27 cellular contexts compared by ENCODE assay signal in the genomic region with DNA sequence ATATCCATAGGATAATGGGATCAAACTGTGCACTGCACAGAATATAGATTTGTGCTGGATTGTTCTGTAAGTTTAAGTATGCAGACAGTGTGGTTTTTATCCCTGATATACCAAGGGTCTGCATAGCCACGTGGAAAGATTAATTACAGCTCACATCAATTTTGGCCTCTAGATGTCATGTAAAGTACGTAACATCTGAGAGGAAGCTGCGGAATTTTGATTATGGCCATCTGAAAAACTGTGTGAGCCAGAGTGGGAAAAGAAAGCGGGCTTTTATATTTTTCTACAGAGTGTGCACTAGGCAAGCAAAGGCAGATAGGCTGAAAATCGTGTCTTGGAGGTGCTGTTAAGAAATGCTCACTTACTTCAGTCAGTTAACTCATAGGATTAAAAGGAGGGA.
A peak's percentile ranks its signal among the peaks of the same experiment; 100 is the strongest.
DNase-seq lines count a peak whose midpoint lies in the region; ATAC-seq and TF ChIP-seq lines count a peak whose summit lies in the region.
"Had no signal": no experiment of that assay in that cellular context is flagged by ENCODE, and none has a peak within 500 bp of the region (broad histone marks: within the 10 kb centered on the region; RNA-seq: fewer than 3 reads in every experiment).

No MANE protein-coding gene starts in this region.

- TF ChIP-seq CTCF in fibroblast of pulmonary artery (IDR thresholded peaks at IDR 0.05; ENCODE audit: low read length, missing control alignments) (peak; percentile 11), BE2C (IDR thresholded peaks at IDR 0.05; ENCODE audit: low read depth, low read length) (no peak), gastrocnemius medialis (IDR thresholded peaks at IDR 0.05 in 4 of 5, conservative IDR thresholded peaks at IDR 0.05 in 1 of 5) (no peak)

- TF ChIP-seq POLR2A in gastrocnemius medialis (IDR thresholded peaks at IDR 0.05): no peak

- intact Hi-C loops in gastrocnemius medialis (cut with DNase I; ENCODE audit: low total_unique reads): no loop called here

- ATAC-seq in SK-N-SH treated with all-trans-retinoic acid at 6 μM for 48 hours (0 out of 3 replicates have a peak, but pooled peaks have one; percentile 19), GM19397 (IDR thresholded peaks at IDR 0.05; ENCODE audit: unreplicated experiment) (no peak), gastrocnemius medialis (no peak)
- ATAC-seq: activated T-helper 17 cell treated with anti-CD3 and anti-CD28 coated beads, Interleukin-2, amount 50 U/mL, for 72 hours; body of pancreas; K562; lower lobe of right lung had no signal

- DNase-seq in NCI-H82 (lab: John Stamatoyannopoulos, UW) (peak; percentile 8), NCI-H82 treated with DMSO at 0.1 percent for 48 hours (lab: John Stamatoyannopoulos, UW; ENCODE audit: unreplicated experiment) (no peak), fibroblast of pulmonary artery (ENCODE audit: low read depth) (peak; percentile 21), BE2C (no peak), gastrocnemius medialis (no peak), kidney glomerular epithelial cell (lab: John Stamatoyannopoulos, UW) (no peak)
- DNase-seq: 8988T; activated CD4-positive, alpha-beta memory T cell treated with anti-CD3 and anti-CD28 coated beads for 36 hours; activated CD4-positive, CD25-positive, alpha-beta regulatory T cell; activated CD8-positive, alpha-beta memory T cell treated with anti-CD3 and anti-CD28 coated beads, Interleukin-2, amount 50 U/mL, for 48 hours; activated naive CD8-positive, alpha-beta T cell treated with anti-CD3 and anti-CD28 coated beads, Interleukin-2, amount 10 ng/mL, durations not matched to agents 7 days and 5 days; AML-193; body of pancreas; DMS153; effector CD8-positive, alpha-beta T cell; erythroblast; islet precursor cell; lower lobe of right lung; NCI-H1436; NCI-H2107; RPMI8226; T1000; transverse colon had no signal

- H3K36me3 ChIP-seq in BE2C: no peaks in the 10 kb centered on the region
- H3K36me3 ChIP-seq in gastrocnemius medialis: no peaks in the 10 kb centered on the region
- H3K36me3 ChIP-seq: lower lobe of right lung, transverse colon had no signal

- in situ Hi-C loops in gastrocnemius medialis (cut with MboI; ENCODE audit: low sequenced_read_pairs in 4 of 4): no loop called here

- no peak overlapping the region for H3K27ac ChIP-seq in gastrocnemius medialis
- H3K27ac ChIP-seq: body of pancreas, lower lobe of right lung, transverse colon had no signal

- no peak overlapping the region for H3K4me3 ChIP-seq in fibroblast of pulmonary artery (replicated peaks; ENCODE audit: low read depth, low read length)
- H3K4me3 ChIP-seq in BE2C (ENCODE audit: low read depth, low read length): no peak overlapping the region
- H3K4me3 ChIP-seq in gastrocnemius medialis: no peak overlapping the region
- H3K4me3 ChIP-seq: body of pancreas, K562, lower lobe of right lung, transverse colon had no signal

- H3K27me3 ChIP-seq in BE2C: no peaks in the 10 kb centered on the region
- H3K27me3 ChIP-seq in gastrocnemius medialis: no peaks in the 10 kb centered on the region
- H3K27me3 ChIP-seq: body of pancreas, transverse colon had no signal

- peaks cover 3% of the 10 kb centered on the region; the same call in 1 of the 2 replicates for H3K4me1 ChIP-seq in BE2C
- no peaks in the 10 kb centered on the region for H3K4me1 ChIP-seq in gastrocnemius medialis
- H3K4me1 ChIP-seq: body of pancreas, lower lobe of right lung, transverse colon had no signal

- H3K9me3 ChIP-seq in BE2C (no peaks in the 10 kb centered on the region), gastrocnemius medialis (no peaks in the 10 kb centered on the region)
- H3K9me3 ChIP-seq: body of pancreas, lower lobe of right lung, transverse colon had no signal

TF ChIP-seq in SK-N-SH treated with all-trans-retinoic acid at 6 μM for 48 hours, 23 proteins besides CTCF, POLR2A, EP300 and RAD21 (continues in another document):
- no peak for TF ChIP-seq ZNF70 (CRISPR knock-in tag; IDR thresholded peaks at IDR 0.05)
- TF ChIP-seq, protein P1, sequence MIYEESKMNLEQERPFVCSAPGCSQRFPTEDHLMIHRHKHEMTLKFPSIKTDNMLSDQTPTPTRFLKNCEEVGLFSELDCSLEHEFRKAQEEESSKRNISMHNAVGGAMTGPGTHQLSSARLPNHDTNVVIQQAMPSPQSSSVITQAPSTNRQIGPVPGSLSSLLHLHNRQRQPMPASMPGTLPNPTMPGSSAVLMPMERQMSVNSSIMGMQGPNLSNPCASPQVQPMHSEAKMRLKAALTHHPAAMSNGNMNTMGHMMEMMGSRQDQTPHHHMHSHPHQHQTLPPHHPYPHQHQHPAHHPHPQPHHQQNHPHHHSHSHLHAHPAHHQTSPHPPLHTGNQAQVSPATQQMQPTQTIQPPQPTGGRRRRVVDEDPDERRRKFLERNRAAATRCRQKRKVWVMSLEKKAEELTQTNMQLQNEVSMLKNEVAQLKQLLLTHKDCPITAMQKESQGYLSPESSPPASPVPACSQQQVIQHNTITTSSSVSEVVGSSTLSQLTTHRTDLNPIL (CRISPR knock-in tag; IDR thresholded peaks at IDR 0.05; ENCODE audit: low read depth): no peak
- no peak for TF ChIP-seq ZNF8 (CRISPR knock-in tag; IDR thresholded peaks at IDR 0.05)
- TF ChIP-seq ZNF565 (CRISPR knock-in tag; conservative IDR thresholded peaks at IDR 0.05; ENCODE audit: low read depth): no peak
- TF ChIP-seq CSRNP3 (CRISPR knock-in tag; IDR thresholded peaks at IDR 0.05): no peak
- TF ChIP-seq ZFP3 (CRISPR knock-in tag; IDR thresholded peaks at IDR 0.05): no peak
- TF ChIP-seq ESRRG (CRISPR knock-in tag; IDR thresholded peaks at IDR 0.05): no peak
- no peak for TF ChIP-seq SNAI2 (CRISPR knock-in tag; IDR thresholded peaks at IDR 0.05)
- TF ChIP-seq, protein P2, sequence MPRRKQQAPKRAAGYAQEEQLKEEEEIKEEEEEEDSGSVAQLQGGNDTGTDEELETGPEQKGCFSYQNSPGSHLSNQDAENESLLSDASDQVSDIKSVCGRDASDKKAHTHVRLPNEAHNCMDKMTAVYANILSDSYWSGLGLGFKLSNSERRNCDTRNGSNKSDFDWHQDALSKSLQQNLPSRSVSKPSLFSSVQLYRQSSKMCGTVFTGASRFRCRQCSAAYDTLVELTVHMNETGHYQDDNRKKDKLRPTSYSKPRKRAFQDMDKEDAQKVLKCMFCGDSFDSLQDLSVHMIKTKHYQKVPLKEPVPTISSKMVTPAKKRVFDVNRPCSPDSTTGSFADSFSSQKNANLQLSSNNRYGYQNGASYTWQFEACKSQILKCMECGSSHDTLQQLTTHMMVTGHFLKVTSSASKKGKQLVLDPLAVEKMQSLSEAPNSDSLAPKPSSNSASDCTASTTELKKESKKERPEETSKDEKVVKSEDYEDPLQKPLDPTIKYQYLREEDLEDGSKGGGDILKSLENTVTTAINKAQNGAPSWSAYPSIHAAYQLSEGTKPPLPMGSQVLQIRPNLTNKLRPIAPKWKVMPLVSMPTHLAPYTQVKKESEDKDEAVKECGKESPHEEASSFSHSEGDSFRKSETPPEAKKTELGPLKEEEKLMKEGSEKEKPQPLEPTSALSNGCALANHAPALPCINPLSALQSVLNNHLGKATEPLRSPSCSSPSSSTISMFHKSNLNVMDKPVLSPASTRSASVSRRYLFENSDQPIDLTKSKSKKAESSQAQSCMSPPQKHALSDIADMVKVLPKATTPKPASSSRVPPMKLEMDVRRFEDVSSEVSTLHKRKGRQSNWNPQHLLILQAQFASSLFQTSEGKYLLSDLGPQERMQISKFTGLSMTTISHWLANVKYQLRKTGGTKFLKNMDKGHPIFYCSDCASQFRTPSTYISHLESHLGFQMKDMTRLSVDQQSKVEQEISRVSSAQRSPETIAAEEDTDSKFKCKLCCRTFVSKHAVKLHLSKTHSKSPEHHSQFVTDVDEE (CRISPR knock-in tag; IDR thresholded peaks at IDR 0.05): no peak
- no peak for TF ChIP-seq ZC3H10 (CRISPR knock-in tag; IDR thresholded peaks at IDR 0.05)
- no peak for TF ChIP-seq OSR1 (CRISPR knock-in tag; IDR thresholded peaks at IDR 0.05)
- no peak for TF ChIP-seq GLIS3 (CRISPR knock-in tag; IDR thresholded peaks at IDR 0.05)
- TF ChIP-seq ISL1 (CRISPR knock-in tag; IDR thresholded peaks at IDR 0.05): no peak
- no peak for TF ChIP-seq PPARA (CRISPR knock-in tag; IDR thresholded peaks at IDR 0.05; ENCODE audit: borderline replicate concordance)
- TF ChIP-seq POU6F1 (CRISPR knock-in tag; IDR thresholded peaks at IDR 0.05; ENCODE audit: borderline replicate concordance, low read depth): no peak
- TF ChIP-seq TOX (CRISPR knock-in tag; IDR thresholded peaks at IDR 0.05; ENCODE audit: borderline replicate concordance): no peak
- no peak for TF ChIP-seq ZFP30 (CRISPR knock-in tag; IDR thresholded peaks at IDR 0.05)
- no peak for TF ChIP-seq CSDC2 (CRISPR knock-in tag; IDR thresholded peaks at IDR 0.05)
- no peak for TF ChIP-seq BACH2 (CRISPR knock-in tag; IDR thresholded peaks at IDR 0.05; ENCODE audit: borderline replicate concordance)

Comparison
In these comparisons a context has a peak if more than half of its experiments do, and no peak if none do; other contexts are left out.
1. DNase-seq: peak in NCI-H82 (single experiment) and fibroblast of pulmonary artery (single experiment); none in NCI-H82 treated with DMSO at 0.1 percent for 48 hours (single experiment), BE2C (single experiment), gastrocnemius medialis (0 of 2) and kidney glomerular epithelial cell (single experiment).